In genomic region chr3:77296527-77296926, GRCh38 we compare ENCODE assay signal across 1 cellular context.
TF ChIP-seq lines count a peak whose summit lies in the region.

No MANE protein-coding gene starts in this region.

TF ChIP-seq in GM23338, 12 proteins besides CTCF, POLR2A, EP300 and RAD21:
- TF ChIP-seq ZNF462 (CRISPR knock-in tag; IDR thresholded peaks at IDR 0.05) (no peak), NANOG (IDR thresholded peaks at IDR 0.05; ENCODE audit: borderline replicate concordance) (no peak), JUNB (IDR thresholded peaks at IDR 0.05; ENCODE audit: unreplicated experiment) (no peak)
TF ChIP-seq in GM23338: peak in this region for 0.
